Comparison of ENCODE assay signal across 24 cellular contexts in the genomic region with DNA sequence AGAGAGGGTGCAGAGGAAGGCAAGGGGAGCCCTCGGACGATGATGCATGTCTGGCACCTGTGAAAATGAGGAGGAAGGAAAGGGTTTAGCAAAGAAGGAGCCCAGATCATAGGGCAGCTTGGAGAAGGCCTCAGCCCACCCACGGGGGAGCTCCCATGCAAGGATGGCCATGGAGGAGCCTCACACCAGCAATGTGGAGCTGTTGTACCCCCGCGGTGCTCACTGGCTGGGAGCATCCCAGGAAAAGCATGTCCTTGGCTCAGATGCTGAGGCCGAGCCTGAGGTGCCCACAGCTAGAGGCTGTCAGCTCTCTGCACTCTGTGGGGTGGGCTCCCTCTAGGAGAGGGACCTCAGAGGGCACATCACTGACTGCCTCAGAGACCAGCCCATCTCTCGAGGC.
DNase-seq lines count a peak whose midpoint lies in the region; FAIRE-seq and TF ChIP-seq lines count a peak whose summit lies in the region.
"Had no signal": no experiment of that assay in that cellular context is flagged by ENCODE, and none has a peak within 500 bp of the region (broad histone marks: within the 10 kb centered on the region; RNA-seq: fewer than 3 reads in every experiment).

No MANE protein-coding gene starts in this region.

- no peak overlapping the region for H3K27ac Mint-ChIP-seq in endothelial cell (ENCODE audit: unreplicated experiment)
- no peak overlapping the region for H3K27ac Mint-ChIP-seq in osteocyte (ENCODE audit: unreplicated experiment)
- H3K27ac Mint-ChIP-seq: CD14-positive monocyte; CD4-positive, alpha-beta T cell; CD8-positive, alpha-beta memory T cell; HFFc6 had no signal

- H3K4me3 Mint-ChIP-seq in endothelial cell (ENCODE audit: unreplicated experiment) (peak overlapping the region; percentile 65), osteocyte (ENCODE audit: unreplicated experiment) (no peak overlapping the region)
- H3K4me3 Mint-ChIP-seq: CD14-positive monocyte; CD4-positive, alpha-beta T cell; CD8-positive, alpha-beta memory T cell; HFFc6 had no signal

- H3K27me3 Mint-ChIP-seq in endothelial cell (ENCODE audit: unreplicated experiment) (peaks cover 8% of the 10 kb centered on the region), osteocyte (ENCODE audit: unreplicated experiment) (no peaks in the 10 kb centered on the region)
- H3K27me3 Mint-ChIP-seq: CD8-positive, alpha-beta memory T cell had no signal

- no peak for FAIRE-seq in RCC 7860 (lab: Jason Lieb, UNC)
- FAIRE-seq: A549, D721Med, GM12891, GM18507, H54 had no signal

- no peak for DNase-seq in endothelial cell (ENCODE audit: low spot score)
- DNase-seq in islet precursor cell, result peak; percentile 32
- DNase-seq in osteocyte (ENCODE audit: extremely low spot score, unreplicated experiment), result peak; percentile 79
- no peak for DNase-seq in GF-D8 (lab: John Stamatoyannopoulos, UW)
- no peak for DNase-seq in RCC 7860 (ENCODE audit: low spot score)
- no peak for DNase-seq in hippocampal formation (lab: John Stamatoyannopoulos, UW)
- DNase-seq: 8988T; ACHN; AML-193; BE2C; CD4-positive, alpha-beta T cell; CD8-positive, alpha-beta memory T cell; DMS 273 treated with DMSO at 0.1 percent for 48 hours; DMS79; EL; GDM1; GOT3; HFFc6 had no signal

- H3K9me3 Mint-ChIP-seq in endothelial cell (ENCODE audit: unreplicated experiment) (peaks cover 12% of the 10 kb centered on the region), osteocyte (ENCODE audit: unreplicated experiment) (peaks cover 15% of the 10 kb centered on the region)
- H3K9me3 Mint-ChIP-seq: CD4-positive, alpha-beta T cell had no signal

- H3K4me1 Mint-ChIP-seq in endothelial cell (ENCODE audit: unreplicated experiment) (no peaks in the 10 kb centered on the region), osteocyte (ENCODE audit: unreplicated experiment) (no peaks in the 10 kb centered on the region)
- H3K4me1 Mint-ChIP-seq: CD8-positive, alpha-beta memory T cell had no signal

- peaks cover 14% of the 10 kb centered on the region for H3K36me3 Mint-ChIP-seq in endothelial cell (ENCODE audit: low read depth, unreplicated experiment)
- no peaks in the 10 kb centered on the region for H3K36me3 Mint-ChIP-seq in osteocyte (ENCODE audit: unreplicated experiment)
- H3K36me3 Mint-ChIP-seq: CD14-positive monocyte; CD8-positive, alpha-beta memory T cell had no signal

- no peak for TF ChIP-seq CTCF in endothelial cell (IDR thresholded peaks at IDR 0.05; ENCODE audit: unreplicated experiment)
- TF ChIP-seq CTCF in osteocyte (IDR thresholded peaks at IDR 0.05), result no peak

Comparison
In these comparisons a context has a peak if more than half of its experiments do, and no peak if none do; other contexts are left out.
1. DNase-seq: peak in islet precursor cell (single experiment) and osteocyte (single experiment); none in endothelial cell (single experiment), GF-D8 (single experiment), RCC 7860 (single experiment) and hippocampal formation (0 of 2).